Comparison of ENCODE assay signal across 28 cellular contexts in the genomic region with DNA sequence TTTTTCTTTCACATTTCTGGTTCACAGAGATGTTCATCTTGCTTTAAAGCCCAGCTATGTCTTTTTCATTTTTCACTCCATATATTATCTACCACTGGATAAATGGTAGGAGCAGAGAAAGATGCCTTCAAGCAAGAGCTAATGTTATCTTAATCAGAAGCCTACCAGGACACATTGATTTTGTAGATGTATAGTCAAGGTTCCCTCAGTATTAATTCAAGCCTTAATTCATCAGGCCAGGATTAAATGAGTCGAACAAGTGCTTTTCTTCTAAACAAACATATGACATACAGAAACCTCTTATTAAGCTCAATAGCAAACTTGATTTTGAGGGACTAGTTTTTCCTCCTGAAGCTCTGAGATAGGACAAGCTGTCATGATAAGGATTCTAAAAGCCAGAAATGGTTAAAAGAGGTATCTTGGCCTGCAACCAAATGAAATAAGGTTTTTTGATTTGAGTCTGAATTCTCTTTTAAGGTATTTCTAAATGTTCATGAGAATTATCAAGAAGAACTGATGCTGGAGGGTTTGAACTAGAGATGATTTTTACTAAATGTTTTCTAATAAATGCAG.
"Had no signal": no experiment of that assay in that cellular context is flagged by ENCODE, and none has a peak within 500 bp of the region (broad histone marks: within the 10 kb centered on the region; RNA-seq: fewer than 3 reads in every experiment).

No MANE protein-coding gene starts in this region.

- H3K9me3 ChIP-seq: body of pancreas had no signal

- DNase-seq: activated B cell treated with CpG ODN at 0.5 μM for 24 hours; activated CD4-positive, alpha-beta T cell treated with anti-CD3 and anti-CD28 coated beads for 48 hours; activated CD4-positive, alpha-beta T cell treated with anti-CD3 and anti-CD28 coated beads, Interleukin-2, amount 50 U/mL, for 1 hour; activated CD4-positive, alpha-beta T cell treated with anti-CD3 and anti-CD28 coated beads, Interleukin-2, amount 50 U/mL, for 48 hours; activated CD8-positive, alpha-beta memory T cell treated with anti-CD3 and anti-CD28 coated beads for 24 hours; activated CD8-positive, alpha-beta T cell treated with anti-CD3 and anti-CD28 coated beads for 36 hours; activated gamma-delta T cell; activated naive CD4-positive, alpha-beta T cell; activated naive CD4-positive, alpha-beta T cell treated with anti-CD3 and anti-CD28 coated beads, Interleukin-2, amount 50 U/mL, for 16 hours; activated T-cell treated with anti-CD3 and anti-CD28 coated beads, Interleukin-2, amount 50 U/mL, for 24 hours; activated T-cell treated with anti-CD3 and anti-CD28 coated beads, Interleukin-2, amount 50 U/mL, for 72 hours; amniotic stem cell; anterior cingulate cortex; body of pancreas; caudate nucleus; dorsolateral prefrontal cortex; effector memory CD4-positive, alpha-beta T cell; endodermal cell; foreskin fibroblast; head of caudate nucleus; T-helper 1 cell; T-helper 17 cell; T1000; WERI-Rb-1 had no signal

- H3K36me3 ChIP-seq: WERI-Rb-1 had no signal

- H3K4me3 ChIP-seq: body of pancreas, coronary artery, dorsolateral prefrontal cortex had no signal

- H3K27me3 ChIP-seq: body of pancreas had no signal

- ATAC-seq: activated CD4-positive, CD25-positive, alpha-beta regulatory T cell treated with anti-CD3 and anti-CD28 coated beads, Interleukin-2, amount 50 U/mL, for 24 hours; activated CD8-positive, alpha-beta T cell treated with anti-CD3 and anti-CD28 coated beads for 36 hours; activated T-cell treated with anti-CD3 and anti-CD28 coated beads, Interleukin-2, amount 50 U/mL, for 72 hours; body of pancreas; esophagus mucosa; T-helper 17 cell had no signal

- FAIRE-seq: frontal cortex had no signal

- H3K4me1 ChIP-seq: body of pancreas had no signal

- H3K27ac ChIP-seq: body of pancreas, coronary artery, dorsolateral prefrontal cortex, WERI-Rb-1 had no signal
